Comparison of ENCODE assay signal across 8 cellular contexts in the genomic region with DNA sequence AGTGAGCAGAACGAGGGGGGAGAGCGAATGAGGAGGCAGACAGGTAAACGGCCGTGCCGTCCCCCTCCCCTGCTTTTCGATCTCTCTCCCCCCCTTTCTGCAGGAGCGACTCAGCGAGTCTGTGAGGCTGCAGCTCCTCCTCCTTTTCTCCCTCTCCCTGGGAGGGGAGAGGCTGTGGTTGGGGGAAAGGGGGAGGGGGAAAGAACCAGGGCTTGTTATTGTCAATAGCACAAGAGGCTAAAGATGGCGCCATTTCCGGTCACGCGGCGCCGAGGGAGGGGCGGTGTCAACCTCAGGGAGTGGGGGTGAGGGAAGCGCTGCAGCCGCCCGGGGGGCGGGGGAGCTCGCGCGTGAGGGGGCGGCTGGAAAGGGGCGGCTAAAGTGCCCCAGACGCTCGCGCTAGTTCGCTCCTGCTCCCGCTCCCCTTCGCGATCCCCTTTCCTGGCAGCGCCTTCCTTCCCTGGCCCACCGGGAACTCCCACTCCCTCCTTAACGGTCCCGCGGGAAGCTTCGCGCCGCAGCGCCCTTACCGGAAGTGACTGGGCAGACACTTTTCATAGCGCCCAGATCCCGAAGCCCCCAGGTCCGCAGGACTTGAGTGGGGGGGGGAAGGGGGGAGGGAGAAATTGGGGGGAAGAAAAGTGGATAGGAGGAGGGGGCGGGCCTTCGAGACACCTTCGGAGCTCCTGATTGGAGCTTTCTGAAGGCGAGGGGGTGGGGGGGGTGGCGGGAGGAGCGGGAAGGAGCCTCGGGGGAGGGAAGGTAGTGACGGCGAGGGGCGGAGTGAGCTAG. TPM values are rescaled to one million over a fixed set of nuclear protein-coding genes. Genes with fewer than 3 reads are reported as not detected.
DNase-seq lines count a peak whose midpoint lies in the region; ATAC-seq and TF ChIP-seq lines count a peak whose summit lies in the region.

A gene (minus strand): TSS at position 121 of the 792 bp plus-strand sequence. CDS start 324 bp downstream, outside the sequence.

- intact Hi-C loops in activated CD4-positive, alpha-beta T cell treated with anti-CD3 and anti-CD28 coated beads for 36 hours (cut with DNase I, micrococcal nuclease): loop anchor here (1.0 to 10.0 kb wide), 9 partner anchors 11 to 744 kb away; a partner anchor contains a TSS

- H3K4me1 Mint-ChIP-seq in activated CD4-positive, alpha-beta T cell treated with anti-CD3 and anti-CD28 coated beads for 36 hours: peaks cover 21% of the 10 kb centered on the region
- H3K4me1 Mint-ChIP-seq in chondrocyte (ENCODE audit: low read depth): peaks cover 21% of the 10 kb centered on the region

- DNase-seq in AML-193 (lab: John Stamatoyannopoulos, UW): peak; percentile 52 to 75
- DNase-seq in NCI-H510A treated with DMSO at 0.1 percent for 48 hours (lab: John Stamatoyannopoulos, UW): peak; percentile 74
- DNase-seq in activated CD4-positive, alpha-beta T cell treated with anti-CD3 and anti-CD28 coated beads for 36 hours: peak; percentile 95
- peak; percentile 95 for DNase-seq in chondrocyte (ENCODE audit: low spot score)
- DNase-seq in kidney glomerular epithelial cell (lab: John Stamatoyannopoulos, UW): peak; percentile 67
- DNase-seq in stimulated activated CD4-positive, alpha-beta T cell treated with anti-CD3 and anti-CD28 coated beads, Interleukin-15, amount 100 ng/mL, for 48 hours (ENCODE audit: low read depth in 2 of 2): peak; percentile 85 to 86

- TF ChIP-seq POLR2A in GM19193 (IDR thresholded peaks at IDR 0.05; ENCODE audit: extremely low read depth, insufficient read depth, insufficient read length): peak; percentile 45

- CTCF ChIA-PET in activated CD4-positive, alpha-beta T cell treated with anti-CD3 and anti-CD28 coated beads for 36 hours (lab: Charles Lee): interaction anchor here (0.9 kb wide), 1 partner anchor 104 kb away, joined by 3 read pairs; no protein-coding TSS in a partner anchor

- peak; percentile 94 for ATAC-seq in HG03439 (IDR thresholded peaks at IDR 0.05; ENCODE audit: unreplicated experiment)
- peak; percentile 86 for ATAC-seq in activated CD4-positive, alpha-beta T cell treated with anti-CD3 and anti-CD28 coated beads for 36 hours

- POLR2A ChIA-PET in activated CD4-positive, alpha-beta T cell treated with anti-CD3 and anti-CD28 coated beads for 36 hours (lab: Charles Lee): interaction anchor here (0.5 to 2.8 kb wide), 4 partner anchors 21 to 735 kb away, joined by 3 to 24 read pairs (median 4); a partner anchor contains a TSS

- peaks cover 14% of the 10 kb centered on the region for H3K36me3 Mint-ChIP-seq in activated CD4-positive, alpha-beta T cell treated with anti-CD3 and anti-CD28 coated beads for 36 hours (ENCODE audit: low read depth)
- no peaks in the 10 kb centered on the region for H3K36me3 Mint-ChIP-seq in chondrocyte (ENCODE audit: low read depth)

- no peak for TF ChIP-seq CTCF in chondrocyte (IDR thresholded peaks at IDR 0.05)

- peak within 1 kb of the TSS; percentile 90 for H3K4me3 Mint-ChIP-seq in activated CD4-positive, alpha-beta T cell treated with anti-CD3 and anti-CD28 coated beads for 36 hours
- H3K4me3 Mint-ChIP-seq in chondrocyte (ENCODE audit: unreplicated experiment): peak within 1 kb of the TSS; percentile 99

- no peaks in the 10 kb centered on the region for H3K27me3 Mint-ChIP-seq in activated CD4-positive, alpha-beta T cell treated with anti-CD3 and anti-CD28 coated beads for 36 hours
- no peaks in the 10 kb centered on the region for H3K27me3 Mint-ChIP-seq in chondrocyte (ENCODE audit: low read depth)

- no peaks in the 10 kb centered on the region for H3K9me3 Mint-ChIP-seq in activated CD4-positive, alpha-beta T cell treated with anti-CD3 and anti-CD28 coated beads for 36 hours (ENCODE audit: low read depth)
- H3K9me3 Mint-ChIP-seq in chondrocyte (ENCODE audit: low read depth): no peaks in the 10 kb centered on the region

- peak within 1 kb of the TSS; percentile 95 for H3K27ac Mint-ChIP-seq in activated CD4-positive, alpha-beta T cell treated with anti-CD3 and anti-CD28 coated beads for 36 hours
- peak within 1 kb of the TSS; percentile 99 for H3K27ac Mint-ChIP-seq in chondrocyte (ENCODE audit: unreplicated experiment)

RNA-seq across cellular contexts. Expression of the gene that starts here (rescaled TPM):
- total RNA-seq in activated CD4-positive, alpha-beta T cell treated with anti-CD3 and anti-CD28 coated beads for 36 hours: 10 to 100 TPM; 49.2 to 49.6 TPM
- total RNA-seq in chondrocyte: 41.5 to 55.7 TPM (median 44.1 TPM) in 3 replicates

Comparison
In these comparisons a context has a peak if more than half of its experiments do, and no peak if none do; other contexts are left out.
1. Peak in every context shown above with its lines: DNase-seq and ATAC-seq.